ENCODE assay signal across 1 cellular context in the genomic region with DNA sequence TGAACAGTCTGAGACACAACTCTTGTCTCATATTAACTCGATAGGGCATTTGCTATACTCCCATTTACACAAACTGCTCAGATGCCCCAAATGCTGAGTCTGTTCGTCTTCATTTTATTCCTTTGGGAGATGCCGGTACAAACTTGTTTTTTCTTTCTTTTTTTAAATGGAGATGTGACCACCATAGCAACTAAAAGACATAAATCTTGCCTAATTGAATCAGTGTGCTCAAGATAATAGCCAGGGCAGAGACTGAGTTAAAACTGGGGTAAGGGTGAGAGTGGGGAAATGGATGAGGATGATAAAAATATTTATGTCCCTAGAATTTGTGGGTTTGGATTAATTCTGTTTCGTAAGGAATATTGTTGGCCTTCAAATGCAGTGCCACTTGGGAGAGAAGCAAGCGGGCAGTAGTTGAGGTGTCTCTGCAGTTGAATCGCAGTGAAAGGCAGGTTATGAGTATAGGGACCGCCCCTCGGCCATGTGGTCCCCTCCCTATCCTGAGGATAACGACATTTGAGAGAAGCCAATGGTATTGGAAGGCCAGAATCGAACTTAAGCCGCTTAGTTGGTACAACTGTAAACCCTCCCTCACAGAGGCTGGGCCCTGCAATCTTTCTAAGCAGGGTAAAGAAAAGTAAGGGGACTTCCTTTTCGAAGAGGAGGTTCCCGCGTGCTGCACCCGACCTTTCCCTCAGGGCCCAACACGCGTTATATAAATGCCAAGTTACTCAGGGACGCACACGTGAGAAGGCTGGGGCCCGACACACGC.
TF ChIP-seq lines count a peak whose summit lies in the region.

No MANE protein-coding gene starts in this region.

TF ChIP-seq in H1, 55 proteins besides CTCF, POLR2A, EP300 and RAD21 (continued from another document):
- TF ChIP-seq, protein P1, sequence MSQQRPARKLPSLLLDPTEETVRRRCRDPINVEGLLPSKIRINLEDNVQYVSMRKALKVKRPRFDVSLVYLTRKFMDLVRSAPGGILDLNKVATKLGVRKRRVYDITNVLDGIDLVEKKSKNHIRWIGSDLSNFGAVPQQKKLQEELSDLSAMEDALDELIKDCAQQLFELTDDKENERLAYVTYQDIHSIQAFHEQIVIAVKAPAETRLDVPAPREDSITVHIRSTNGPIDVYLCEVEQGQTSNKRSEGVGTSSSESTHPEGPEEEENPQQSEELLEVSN (IDR thresholded peaks at IDR 0.05): peak; percentile 98
- TF ChIP-seq SUZ12 (IDR thresholded peaks at IDR 0.05; ENCODE audit: low read length) (no peak), TBP (IDR thresholded peaks at IDR 0.05; ENCODE audit: low read depth, low read length) (peak; percentile 43; the same call in 1 of the 2 replicates)
